In the genomic region with DNA sequence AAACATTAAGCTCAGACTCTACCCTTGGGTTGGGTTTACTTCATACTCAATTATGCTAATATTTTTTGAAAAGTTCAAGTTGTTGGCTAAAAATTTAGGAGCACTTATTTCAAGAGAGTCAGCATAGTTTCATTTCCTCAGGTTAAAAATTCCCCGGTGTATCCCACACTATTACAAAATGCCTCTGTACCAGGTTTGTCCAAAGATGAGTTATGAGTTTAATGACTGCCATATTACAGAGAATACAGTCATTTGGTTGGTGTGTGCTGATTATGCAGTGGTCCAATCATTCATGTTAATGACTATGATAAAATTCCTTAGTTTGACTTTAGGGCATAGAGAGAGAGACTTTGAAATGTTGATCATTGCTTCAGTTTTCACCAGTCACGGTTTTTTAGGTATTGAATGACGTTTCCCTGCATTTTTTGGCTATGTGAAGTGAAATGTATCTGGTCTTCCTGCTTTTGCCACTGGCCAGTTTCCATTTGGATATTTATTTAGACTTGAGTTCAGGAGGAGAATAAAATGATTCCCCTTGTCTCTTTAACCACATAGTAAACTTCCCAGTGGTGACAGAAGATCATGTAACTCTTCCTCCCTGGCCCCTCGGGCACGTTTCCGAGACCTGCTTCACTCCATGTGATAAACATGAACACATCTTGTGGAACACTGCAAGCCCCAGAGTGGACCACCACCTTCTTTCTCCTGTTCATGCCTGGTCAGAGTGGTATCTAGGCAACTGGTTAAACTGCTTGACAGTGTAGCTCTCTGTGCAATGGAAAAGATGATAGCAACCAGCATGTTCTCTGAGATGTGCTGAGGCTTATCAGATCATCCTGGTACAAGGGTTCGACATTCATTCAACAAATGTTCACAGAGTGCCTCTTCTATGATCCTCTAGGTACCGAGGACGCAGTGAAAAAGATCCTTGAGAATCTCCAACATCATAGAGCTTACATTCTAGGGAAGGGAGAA, we compare ENCODE assay signal across 18 cellular contexts.
DNase-seq lines count a peak whose midpoint lies in the region; ATAC-seq, FAIRE-seq and TF ChIP-seq lines count a peak whose summit lies in the region.
"Had no signal": no experiment of that assay in that cellular context is flagged by ENCODE, and none has a peak within 500 bp of the region (broad histone marks: within the 10 kb centered on the region; RNA-seq: fewer than 3 reads in every experiment).

No MANE protein-coding gene starts in this region.

- H3K9me3 ChIP-seq in body of pancreas (no peaks in the 10 kb centered on the region), suprapubic skin (no peaks in the 10 kb centered on the region), mammary epithelial cell (replicated peaks; ENCODE audit: insufficient read depth, low read length) (peaks cover 2% of the 10 kb centered on the region)
- H3K9me3 ChIP-seq: esophagus muscularis mucosa, heart right ventricle, MG63, stomach had no signal

- H3K27me3 ChIP-seq in body of pancreas (no peaks in the 10 kb centered on the region), suprapubic skin (no peaks in the 10 kb centered on the region), mammary epithelial cell (ENCODE audit: insufficient read depth, low read length) (no peaks in the 10 kb centered on the region)
- H3K27me3 ChIP-seq: brain microvascular endothelial cell, esophagus muscularis mucosa, heart right ventricle, MG63, stomach had no signal

- no peak overlapping the region for H3K9ac ChIP-seq in mammary epithelial cell (ENCODE audit: insufficient read depth, low read length)

- intact Hi-C loops in body of pancreas (cut with DNase I) (no loop called here), mammary epithelial cell (cut with micrococcal nuclease) (no loop called here)

- H3K4me3 ChIP-seq in body of pancreas (no peak overlapping the region), suprapubic skin (no peak overlapping the region), mammary epithelial cell (replicated peaks in 1 of 3; ENCODE audit: insufficient read depth in 1 of 3, low read depth in 2 of 3, low read length in 3 of 3) (no peak overlapping the region)
- H3K4me3 ChIP-seq: esophagus muscularis mucosa, heart right ventricle, MG63, stomach had no signal

- CTCF ChIA-PET in mammary epithelial cell (lab: Charles Lee; ENCODE audit: low non-redundant PET), result no interaction called here

- no peak for TF ChIP-seq EP300 in suprapubic skin (IDR thresholded peaks at IDR 0.05)

- H3K4me1 ChIP-seq in body of pancreas (no peaks in the 10 kb centered on the region), suprapubic skin (no peaks in the 10 kb centered on the region), mammary epithelial cell (ENCODE audit: insufficient read depth, low read length) (no peaks in the 10 kb centered on the region)
- H3K4me1 ChIP-seq: stomach had no signal

- dilution Hi-C loops in mammary epithelial cell (cut with HindIII; ENCODE audit: low sequenced_read_pairs), result no loop called here

- BruUV-seq in mammary epithelial cell (replicated peaks; lab: Mats Ljungman, UMichigan), result no TSS peak

- ATAC-seq in GM21360 (IDR thresholded peaks at IDR 0.05; ENCODE audit: unreplicated experiment), result peak; percentile 59
- ATAC-seq in HG03432 (IDR thresholded peaks at IDR 0.05; ENCODE audit: unreplicated experiment), result peak; percentile 61
- peak; percentile 70 for ATAC-seq in body of pancreas
- no peak for ATAC-seq in SK-N-SH treated with all-trans-retinoic acid at 6 μM for 48 hours
- no peak for ATAC-seq in HG02970 (IDR thresholded peaks at IDR 0.05; ENCODE audit: low FRiP score, unreplicated experiment)
- ATAC-seq: HepG2 had no signal

- no peak for DNase-seq in GM12892 (ENCODE audit: insufficient read length)
- DNase-seq in body of pancreas, result no peak
- DNase-seq in suprapubic skin (ENCODE audit: low spot score in 2 of 2), result no peak
- DNase-seq in mammary epithelial cell, result no peak
- DNase-seq: activated CD4-positive, alpha-beta T cell treated with anti-CD3 and anti-CD28 coated beads, Interleukin-2, amount 50 U/mL, for 48 hours; activated T-cell treated with anti-CD3 and anti-CD28 coated beads, Interleukin-2, amount 50 U/mL, for 24 hours; brain microvascular endothelial cell; heart right ventricle; HFFc6; MG63; NCI-H187 treated with DMSO at 0.1 percent for 48 hours; stomach had no signal

- TF ChIP-seq POLR2A in GM12892 (IDR thresholded peaks at IDR 0.05; ENCODE audit: low read depth, low read length), result no peak
- no peak for TF ChIP-seq POLR2A in body of pancreas (IDR thresholded peaks at IDR 0.05)
- TF ChIP-seq POLR2A in suprapubic skin (IDR thresholded peaks at IDR 0.05), result no peak

- no peaks in the 10 kb centered on the region for H3K79me2 ChIP-seq in mammary epithelial cell (ENCODE audit: insufficient read depth, low read length)

- peak; percentile 17 for FAIRE-seq in GM12892 (lab: Jason Lieb, UNC)
- FAIRE-seq: HepG2 had no signal

- 67 to 79% methylated on average over 9 of the region's 9 CpGs for WGBS in body of pancreas, 2 donors
- WGBS in suprapubic skin, result 79% methylated on average over 9 of the region's 9 CpGs
- WGBS in mammary epithelial cell (ENCODE audit: low coverage, missing lambda C conversion rate), result 32% methylated on average over 9 of the region's 9 CpGs

- peak overlapping the region in 3 of 4 donors; percentile 13 to 60 (median 55) for H3K27ac ChIP-seq in body of pancreas
- H3K27ac ChIP-seq in suprapubic skin, result no peak overlapping the region
- no peak overlapping the region for H3K27ac ChIP-seq in mammary epithelial cell (ENCODE audit: insufficient read depth, low read depth, low read length)
- H3K27ac ChIP-seq: brain microvascular endothelial cell, esophagus muscularis mucosa, heart right ventricle, stomach had no signal

- H3K4me2 ChIP-seq in mammary epithelial cell (ENCODE audit: insufficient read depth, low read depth, low read length), result no peak overlapping the region

- H2AFZ ChIP-seq in mammary epithelial cell (ENCODE audit: low read depth, low read length), result no peak overlapping the region

- no peaks in the 10 kb centered on the region for H3K36me3 ChIP-seq in body of pancreas (replicated peaks in 1 of 2; ENCODE audit: insufficient read depth in 1 of 2, low read depth in 2 of 2)
- H3K36me3 ChIP-seq in suprapubic skin, result no peaks in the 10 kb centered on the region
- H3K36me3 ChIP-seq in mammary epithelial cell (ENCODE audit: insufficient read depth, low read length), result no peaks in the 10 kb centered on the region
- H3K36me3 ChIP-seq: brain microvascular endothelial cell, esophagus muscularis mucosa, heart right ventricle, MG63, stomach had no signal

- TF ChIP-seq CTCF in body of pancreas (IDR thresholded peaks at IDR 0.05) (no peak), suprapubic skin (IDR thresholded peaks at IDR 0.05) (no peak), mammary epithelial cell (conservative IDR thresholded peaks at IDR 0.05 in 1 of 2, IDR thresholded peaks at IDR 0.05 in 1 of 2; ENCODE audit: extremely low read depth in 1 of 2, insufficient read depth in 1 of 2, low read depth in 1 of 2, low read length in 2 of 2) (no peak)

- no peaks in the 10 kb centered on the region for H4K20me1 ChIP-seq in mammary epithelial cell (ENCODE audit: insufficient read depth, low read length)

- in situ Hi-C loops in mammary epithelial cell (cut with MboI; ENCODE audit: low sequenced_read_pairs in 2 of 2), result no loop called here

TF ChIP-seq in SK-N-SH treated with all-trans-retinoic acid at 6 μM for 48 hours, 23 proteins besides CTCF, POLR2A, EP300 and RAD21:
- no peak for TF ChIP-seq ZC3H10 (CRISPR knock-in tag; IDR thresholded peaks at IDR 0.05)
- no peak for TF ChIP-seq ZFP3 (CRISPR knock-in tag; IDR thresholded peaks at IDR 0.05)
- TF ChIP-seq BACH2 (CRISPR knock-in tag; IDR thresholded peaks at IDR 0.05; ENCODE audit: borderline replicate concordance), result no peak
- TF ChIP-seq ZFP30 (CRISPR knock-in tag; IDR thresholded peaks at IDR 0.05), result no peak
- no peak for TF ChIP-seq ISL1 (CRISPR knock-in tag; IDR thresholded peaks at IDR 0.05)
- no peak for TF ChIP-seq GLIS3 (CRISPR knock-in tag; IDR thresholded peaks at IDR 0.05)
- no peak for TF ChIP-seq ZNF70 (CRISPR knock-in tag; IDR thresholded peaks at IDR 0.05)
- no peak for TF ChIP-seq RARB (CRISPR knock-in tag; IDR thresholded peaks at IDR 0.05)
- no peak for TF ChIP-seq TCF4 (CRISPR knock-in tag; IDR thresholded peaks at IDR 0.05; ENCODE audit: borderline replicate concordance)

Comparison
In these comparisons a context has a peak if more than half of its experiments do, and no peak if none do; other contexts are left out.
1. ATAC-seq: peak in GM21360 (single experiment), HG03432 (single experiment) and body of pancreas (single experiment); none in SK-N-SH treated with all-trans-retinoic acid at 6 μM for 48 hours (single experiment) and HG02970 (single experiment).
2. H3K27ac ChIP-seq: peak in body of pancreas (3 of 4); none in suprapubic skin (single experiment) and mammary epithelial cell (single experiment).